In the genomic region with DNA sequence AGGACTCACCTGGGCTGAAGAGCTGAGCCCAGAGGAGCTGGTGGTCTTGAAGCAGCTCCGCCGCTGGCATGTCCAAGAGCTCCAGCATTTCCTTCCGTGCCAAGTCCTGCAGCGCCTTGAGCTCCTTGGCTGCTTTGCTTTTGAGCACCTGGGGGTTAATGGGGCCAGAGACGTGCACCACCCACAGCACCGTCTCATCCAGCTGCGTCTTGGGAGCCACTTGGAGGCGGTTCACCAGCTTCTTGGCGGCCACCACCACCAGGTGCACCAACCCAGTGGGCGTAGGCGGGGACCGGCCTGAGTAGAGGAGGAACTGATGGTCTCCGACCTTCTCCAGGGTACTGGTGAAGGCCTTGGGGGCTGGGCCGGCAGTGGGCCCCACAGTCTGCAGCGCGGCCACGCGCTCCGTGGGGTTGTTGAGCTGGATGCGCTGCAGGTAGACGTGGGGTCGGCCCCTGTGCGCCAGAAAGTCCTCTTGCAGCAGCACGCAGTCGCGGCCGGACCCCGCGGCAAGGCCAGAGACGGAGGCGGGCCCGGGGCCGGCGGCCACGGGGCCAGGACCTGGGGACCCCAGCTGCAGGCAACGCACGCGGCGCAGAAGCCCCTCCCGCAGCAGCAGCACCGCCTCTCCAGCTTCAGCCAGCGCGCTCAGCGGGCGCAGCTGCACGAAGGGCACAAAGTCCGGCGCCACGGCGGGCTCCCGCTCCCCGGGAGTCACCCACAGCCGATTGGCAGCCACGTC, we compare ENCODE assay signal across 8 cellular contexts. TPM values are rescaled to one million over a fixed set of nuclear protein-coding genes. Genes with fewer than 3 reads are reported as not detected.
A peak's percentile ranks its signal among the peaks of the same experiment; 100 is the strongest.
DNase-seq lines count a peak whose midpoint lies in the region; ATAC-seq and TF ChIP-seq lines count a peak whose summit lies in the region.
"Not testable (repeated sequence)": the region's sequence is repeated elsewhere in the genome, so short reads cannot be mapped to it uniquely, and the experiment has no call there.

No MANE protein-coding gene starts in this region.

- peak overlapping the region; percentile 88 for H3K4me2 ChIP-seq in SU-DHL-6 (ENCODE audit: low read depth, low read length, poor library complexity, severe bottlenecking)

- H3K27ac ChIP-seq in CD8-positive, alpha-beta memory T cell (ENCODE audit: low read depth, low read length), result peak overlapping the region; percentile 28
- H3K27ac ChIP-seq in SU-DHL-6 (ENCODE audit: low read depth, low read length) (peak overlapping the region; percentile 62), body of pancreas (peak overlapping the region in 2 of 4 donors; percentile 16 to 73), stomach (peak overlapping the region in 3 of 5 donors; percentile 47 to 85 (median 77))
- H3K27ac ChIP-seq in cardiac muscle cell, result not testable (repeated sequence)

- DNase-seq in CD8-positive, alpha-beta memory T cell; body of pancreas; cardiac muscle cell (ENCODE audit: low read depth in 1 of 2, low spot score in 1 of 2); naive B cell; stomach: not testable (repeated sequence)

- 2% methylated on average over 25 of the region's 54 CpGs; no CpG with 5 or more reads in 1 of the 2 donors for WGBS in body of pancreas, 2 donors
- WGBS in stomach, 5 donors, result 7 to 30% (median 7%) methylated on average over 2 to 40 of the region's 54 CpGs; no CpG with 5 or more reads in 1 of the 5 donors

- not testable (repeated sequence) for H3K27me3 ChIP-seq in CD8-positive, alpha-beta memory T cell (ENCODE audit: insufficient read depth, low read length, poor library complexity, severe bottlenecking); SU-DHL-6 (ENCODE audit: low read length); body of pancreas; cardiac muscle cell; stomach

- not testable (repeated sequence) for TF ChIP-seq POLR2A in body of pancreas (IDR thresholded peaks at IDR 0.05); stomach (IDR thresholded peaks at IDR 0.05)

- not testable (repeated sequence) for H2AFZ ChIP-seq in SU-DHL-6 (ENCODE audit: low read depth, low read length, severe bottlenecking)

- ATAC-seq in GM21529 (IDR thresholded peaks at IDR 0.05; ENCODE audit: unreplicated experiment) (peak; percentile 35), HG03432 (IDR thresholded peaks at IDR 0.05; ENCODE audit: unreplicated experiment) (peak; percentile 23), naive B cell (ENCODE audit: low read depth in 2 of 2) (peak; percentile 16 to 43)
- ATAC-seq in body of pancreas, result not testable (repeated sequence)

- H3K36me3 ChIP-seq in CD8-positive, alpha-beta memory T cell (ENCODE audit: insufficient read depth, low read length), result peaks cover 16% of the 10 kb centered on the region
- not testable (repeated sequence) for H3K36me3 ChIP-seq in SU-DHL-6 (ENCODE audit: low read length); body of pancreas (replicated peaks in 1 of 2; ENCODE audit: insufficient read depth in 1 of 2, low read depth in 2 of 2); cardiac muscle cell
- peaks cover 17 to 37% (median 34%) of the 10 kb centered on the region in 4 donors for H3K36me3 ChIP-seq in stomach

- not testable (repeated sequence) for H3K27me3 Mint-ChIP-seq in CD8-positive, alpha-beta memory T cell; naive B cell

- CTCF ChIA-PET in CD8-positive, alpha-beta memory T cell (lab: Charles Lee), result interaction anchor here (2.2 kb wide), 1 partner anchor 18 kb away, joined by 6 read pairs; no protein-coding TSS in a partner anchor

- TF ChIP-seq CTCF in SU-DHL-6 (IDR thresholded peaks at IDR 0.05; ENCODE audit: insufficient read depth, low read length, poor library complexity, severe bottlenecking); body of pancreas (IDR thresholded peaks at IDR 0.05); cardiac muscle cell (IDR thresholded peaks at IDR 0.05; ENCODE audit: low read depth, low read length); stomach (IDR thresholded peaks at IDR 0.05): not testable (repeated sequence)

- H3K9me3 ChIP-seq in CD8-positive, alpha-beta memory T cell (ENCODE audit: low read length); SU-DHL-6 (ENCODE audit: insufficient read depth, low read length); body of pancreas; cardiac muscle cell (ENCODE audit: low read depth); stomach: not testable (repeated sequence)

- not testable (repeated sequence) for H3K9me2 ChIP-seq in SU-DHL-6 (replicated peaks; ENCODE audit: insufficient read depth, low read length)

- peak overlapping the region in 4 of 8 donors; percentile 13 to 97 (median 78) for H3K27ac Mint-ChIP-seq in CD8-positive, alpha-beta memory T cell
- H3K27ac Mint-ChIP-seq in naive B cell, result peak overlapping the region in 3 of 6 donors; percentile 34 to 68 (median 65)

- H3K4me3 Mint-ChIP-seq in CD8-positive, alpha-beta memory T cell, result peak overlapping the region; percentile 85 to 98 (median 88)
- H3K4me3 Mint-ChIP-seq in naive B cell, result peak overlapping the region; percentile 80 to 94 (median 90)

- H4K20me1 ChIP-seq in SU-DHL-6 (ENCODE audit: low read depth, low read length), result peaks cover 16% of the 10 kb centered on the region

- H3K4me1 Mint-ChIP-seq in CD8-positive, alpha-beta memory T cell, result peaks cover 32 to 45% (median 39%) of the 10 kb centered on the region in 3 donors
- peaks cover 35 to 49% (median 47%) of the 10 kb centered on the region in 3 donors for H3K4me1 Mint-ChIP-seq in naive B cell

- H3K9ac ChIP-seq in SU-DHL-6 (ENCODE audit: low read length), result peak overlapping the region; percentile 64

- H3K4me1 ChIP-seq in CD8-positive, alpha-beta memory T cell (ENCODE audit: insufficient read depth, low read length), result peaks cover 18% of the 10 kb centered on the region
- peaks cover 57% of the 10 kb centered on the region for H3K4me1 ChIP-seq in body of pancreas
- peaks cover 33% of the 10 kb centered on the region for H3K4me1 ChIP-seq in cardiac muscle cell (ENCODE audit: low read depth)
- H3K4me1 ChIP-seq in stomach, result peaks cover 46 to 74% (median 63%) of the 10 kb centered on the region in 4 donors

- intact Hi-C loops in body of pancreas (cut with DNase I); stomach (cut with DNase I; ENCODE audit: low total_unique reads): not testable (repeated sequence)

- POLR2A ChIA-PET in CD8-positive, alpha-beta memory T cell (lab: Charles Lee), result interaction anchor here (1.9 to 2.2 kb wide), 2 partner anchors 15 to 17 kb away, joined by 12 to 28 read pairs; no protein-coding TSS in a partner anchor

- peak overlapping the region; percentile 35 for H3K4me3 ChIP-seq in CD8-positive, alpha-beta memory T cell (ENCODE audit: low read length)
- H3K4me3 ChIP-seq in SU-DHL-6 (ENCODE audit: insufficient read depth, low read length, poor library complexity, severe bottlenecking) (peak overlapping the region; percentile 68), body of pancreas (peak overlapping the region; percentile 21 to 32), cardiac muscle cell (peak overlapping the region; percentile 52), stomach (peak overlapping the region; percentile 70 to 82 (median 70))

- H3K9me3 Mint-ChIP-seq in CD8-positive, alpha-beta memory T cell; naive B cell: not testable (repeated sequence)

- H3F3A ChIP-seq in SU-DHL-6 (ENCODE audit: insufficient read depth), result not testable (repeated sequence)

- not testable (repeated sequence) for TF ChIP-seq EP300 in stomach (IDR thresholded peaks at IDR 0.05)

- H3K79me2 ChIP-seq in SU-DHL-6 (ENCODE audit: insufficient read depth, low read length), result peaks cover 45% of the 10 kb centered on the region

- H3K36me3 Mint-ChIP-seq in CD8-positive, alpha-beta memory T cell, result peaks cover 0 to 39% (median 2%) of the 10 kb centered on the region in 3 donors
- H3K36me3 Mint-ChIP-seq in naive B cell, result not testable (repeated sequence)

RNA-seq across cellular contexts. Expression of a gene that starts 0.9 kb away (rescaled TPM):
- 10 to 100 TPM; 31.3 to 33.9 TPM for total RNA-seq in CD8-positive, alpha-beta memory T cell
- 63.2 TPM for polyA plus RNA-seq in CD8-positive, alpha-beta memory T cell
- total RNA-seq in body of pancreas, result 10 to 100 TPM; 67.7 to 87.0 TPM
- total RNA-seq in cardiac muscle cell, result 98.0 and 112 TPM in 2 replicates
- 100 and 115 TPM in 2 replicates for polyA plus RNA-seq in cardiac muscle cell
- 10 to 100 TPM; 36.9 to 70.6 (median 62.5) TPM for polyA plus RNA-seq in naive B cell (ENCODE audit: low read depth in 6 of 6)
- 100 to 1,000 TPM in 2 of 5 donors, 10 to 100 TPM in 3; 21.0 to 525 (median 70.0) TPM for total RNA-seq in stomach
- 10 to 100 TPM; 14.4 to 28.9 (median 15.5) TPM for polyA plus RNA-seq in stomach

RNA-seq across cellular contexts. Expression of a gene that starts 9.2 kb away (rescaled TPM):
- total RNA-seq in CD8-positive, alpha-beta memory T cell, result 10 to 100 TPM; 25.8 to 31.0 TPM
- 9.4 TPM for polyA plus RNA-seq in CD8-positive, alpha-beta memory T cell
- total RNA-seq in body of pancreas, result 10 to 100 TPM; 30.9 to 39.6 TPM
- 158 and 185 TPM in 2 replicates for total RNA-seq in cardiac muscle cell
- 149 and 167 TPM in 2 replicates for polyA plus RNA-seq in cardiac muscle cell
- 10 to 100 TPM in 1 of 6 donors, 1 to 10 TPM in 5; 4.9 to 10.4 (median 6.6) TPM for polyA plus RNA-seq in naive B cell (ENCODE audit: low read depth in 6 of 6)
- total RNA-seq in stomach, result 10 to 100 TPM in 4 of 5 donors, 1 to 10 TPM in 1; 8.2 to 56.2 (median 39.4) TPM
- 10 to 100 TPM in 2 of 3 donors, 1 to 10 TPM in 1; 9.8 to 39.5 (median 31.1) TPM for polyA plus RNA-seq in stomach

RNA-seq across cellular contexts. Expression of a gene that starts 54.9 kb away (rescaled TPM):
- 10 to 100 TPM; 97.1 to 97.2 TPM for total RNA-seq in CD8-positive, alpha-beta memory T cell
- 40.9 TPM for polyA plus RNA-seq in CD8-positive, alpha-beta memory T cell
- total RNA-seq in body of pancreas, result 10 to 100 TPM; 20.1 to 20.8 TPM
- 86.7 and 89.7 TPM in 2 replicates for total RNA-seq in cardiac muscle cell
- polyA plus RNA-seq in cardiac muscle cell, result 82.6 and 83.8 TPM in 2 replicates
- polyA plus RNA-seq in naive B cell (ENCODE audit: low read depth in 6 of 6), result 10 to 100 TPM; 27.5 to 39.9 (median 35.9) TPM
- total RNA-seq in stomach, result 10 to 100 TPM; 46.6 to 68.0 (median 53.6) TPM
- polyA plus RNA-seq in stomach, result 10 to 100 TPM; 31.2 to 41.9 (median 37.4) TPM
